In genomic region chr17:57649731-57650484, GRCh38 we compare ENCODE assay signal across 15 cellular contexts.
DNase-seq lines count a peak whose midpoint lies in the region; ATAC-seq and TF ChIP-seq lines count a peak whose summit lies in the region.
"Had no signal": no experiment of that assay in that cellular context is flagged by ENCODE, and none has a peak within 500 bp of the region (broad histone marks: within the 10 kb centered on the region; RNA-seq: fewer than 3 reads in every experiment).

No MANE protein-coding gene starts in this region.

- in situ Hi-C loops in ACHN (cut with HindIII; ENCODE audit: low pct_ligation_motif_present, low pct_unique_long_range_greater_than_20kb, low sequenced_read_pairs), result no loop called here

- H3K4me1 Mint-ChIP-seq in HFFc6 (ENCODE audit: low read depth), result peaks cover 9% of the 10 kb centered on the region
- H3K4me1 Mint-ChIP-seq in brain, result peaks cover 26% of the 10 kb centered on the region

- no peak overlapping the region for H3K4me3 ChIP-seq in sigmoid colon
- H3K4me3 ChIP-seq: prostate gland, thoracic aorta had no signal

- no peaks in the 10 kb centered on the region for H3K4me1 ChIP-seq in sigmoid colon
- H3K4me1 ChIP-seq: prostate gland had no signal

- H3K27ac Mint-ChIP-seq in HFFc6 (peak overlapping the region; percentile 47; the same call in 1 of the 2 replicates), brain (peak overlapping the region in 4 of 5 experiments; percentile 8 to 82 (median 50))

- no peak for TF ChIP-seq POLR2A in sigmoid colon (IDR thresholded peaks at IDR 0.05)

- no peaks in the 10 kb centered on the region for H3K36me3 ChIP-seq in sigmoid colon
- H3K36me3 ChIP-seq: prostate gland, thoracic aorta had no signal

- no peaks in the 10 kb centered on the region for H3K27me3 ChIP-seq in sigmoid colon

- intact Hi-C loops in sigmoid colon (cut with DNase I), result no loop called here

- H3K4me3 Mint-ChIP-seq in HFFc6 (no peak overlapping the region), brain (no peak overlapping the region)

- H3K27me3 Mint-ChIP-seq in HFFc6 (ENCODE audit: insufficient read depth) (no peaks in the 10 kb centered on the region), brain (no peaks in the 10 kb centered on the region)

- 93 to 94% methylated on average over 8 of the region's 8 CpGs for WGBS in sigmoid colon, 2 donors

- no peaks in the 10 kb centered on the region for H3K36me3 Mint-ChIP-seq in HFFc6 (ENCODE audit: low read depth)
- peaks cover 33% of the 10 kb centered on the region for H3K36me3 Mint-ChIP-seq in brain

- TF ChIP-seq CTCF in HFFc6 (IDR thresholded peaks at IDR 0.05), result no peak
- no peak for TF ChIP-seq CTCF in brain (conservative IDR thresholded peaks at IDR 0.05)
- no peak for TF ChIP-seq CTCF in sigmoid colon (IDR thresholded peaks at IDR 0.05)

- H3K9me3 ChIP-seq in sigmoid colon, result no peaks in the 10 kb centered on the region
- H3K9me3 ChIP-seq: prostate gland, thoracic aorta had no signal

- no peaks in the 10 kb centered on the region for H3K9me3 Mint-ChIP-seq in HFFc6
- H3K9me3 Mint-ChIP-seq in brain, result no peaks in the 10 kb centered on the region

- DNase-seq in ACHN, result peak; percentile 67
- DNase-seq in HFFc6, result no peak
- peak; percentile 80 for DNase-seq in iPS-NIHi7 (ENCODE audit: extremely low spot score)
- no peak for DNase-seq in NCI-H2171 treated with DMSO at 0.1 percent for 48 hours (lab: John Stamatoyannopoulos, UW)
- no peak for DNase-seq in sigmoid colon
- no peak for DNase-seq in NCI-H446 (lab: John Stamatoyannopoulos, UW)
- DNase-seq: activated CD4-positive, alpha-beta T cell treated with anti-CD3 and anti-CD28 coated beads, Interleukin-2, amount 50 U/mL, for 1 hour; kidney glomerular epithelial cell; NCI-H1436; NCI-H524 treated with DMSO at 0.1 percent for 48 hours; RPMI8226 had no signal

- no peak for ATAC-seq in GM19467 (IDR thresholded peaks at IDR 0.05; ENCODE audit: unreplicated experiment)

- no peak for TF ChIP-seq EP300 in sigmoid colon (IDR thresholded peaks at IDR 0.05)

- no peak overlapping the region for H3K27ac ChIP-seq in sigmoid colon
- H3K27ac ChIP-seq: prostate gland, thoracic aorta had no signal

Comparison
In these comparisons a context has a peak if more than half of its experiments do, and no peak if none do; other contexts are left out.
1. DNase-seq: peak in ACHN (single experiment) and iPS-NIHi7 (single experiment); none in HFFc6 (single experiment), NCI-H2171 treated with DMSO at 0.1 percent for 48 hours (single experiment), sigmoid colon (single experiment) and NCI-H446 (0 of 2).